ENCODE assay signal across 9 cellular contexts in the genomic region with DNA sequence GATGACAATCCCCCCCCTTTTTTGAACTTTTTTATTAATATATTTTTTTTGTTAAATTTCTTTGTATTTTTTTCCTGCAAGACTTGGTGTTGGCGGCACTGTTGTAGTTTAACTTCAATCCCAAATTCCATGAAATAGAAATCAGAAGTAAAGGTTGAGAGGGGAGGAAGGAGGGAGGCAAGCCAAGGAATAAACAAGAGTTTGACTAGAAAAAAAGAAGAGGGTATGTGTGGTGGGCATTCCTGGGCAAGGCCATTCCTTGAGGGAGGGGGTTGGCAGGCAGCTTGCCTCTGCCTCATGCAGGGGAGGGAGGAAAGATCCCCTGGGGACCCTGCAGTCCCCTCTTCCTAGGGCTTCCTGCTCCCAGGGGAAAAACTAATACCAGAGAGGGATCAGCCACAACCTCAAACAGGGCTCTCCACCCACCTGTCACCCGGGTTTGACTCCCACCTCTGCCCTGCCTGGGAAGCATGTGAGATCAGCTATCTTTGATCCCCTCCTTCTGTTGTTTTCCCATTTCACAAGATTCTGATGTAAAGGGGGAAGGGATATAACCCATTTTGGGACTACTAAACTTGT. TPM values are rescaled to one million over a fixed set of nuclear protein-coding genes. Genes with fewer than 3 reads are reported as not detected.
A peak's percentile ranks its signal among the peaks of the same experiment; 100 is the strongest.
DNase-seq lines count a peak whose midpoint lies in the region; ATAC-seq lines count a peak whose summit lies in the region.
"Had no signal": no experiment of that assay in that cellular context is flagged by ENCODE, and none has a peak within 500 bp of the region (broad histone marks: within the 10 kb centered on the region; RNA-seq: fewer than 3 reads in every experiment).

No MANE protein-coding gene starts in this region.

- peaks cover 30% of the 10 kb centered on the region for H3K4me1 Mint-ChIP-seq in T-helper 1 cell treated with Interleukin-12 subunit alpha and Interleukin-12 subunit beta and Interleukin-4 antibody, amounts not matched to agents 30 μg/mL and 1 μg/mL, for 36 hours (ENCODE audit: low read depth)
- H3K4me1 Mint-ChIP-seq in activated CD4-positive, alpha-beta memory T cell treated with anti-CD3 and anti-CD28 coated beads, Interleukin-2, amount 10 ng/mL, durations not matched to agents 7 days and 5 days: peaks cover 53% of the 10 kb centered on the region

- H3K9ac ChIP-seq in iPS-15b (ENCODE audit: low read depth, low read length) (no peak overlapping the region), subcutaneous abdominal adipose tissue (ENCODE audit: low read length in 5 of 5) (peak overlapping the region in 4 of 5 donors; percentile 78 to 85 (median 82))

- no peak for DNase-seq in T-helper 1 cell
- DNase-seq in activated CD4-positive, alpha-beta memory T cell treated with anti-CD3 and anti-CD28 coated beads, Interleukin-2, amount 10 ng/mL, durations not matched to agents 7 days and 5 days: no peak
- DNase-seq in NCI-H2081 treated with DMSO at 0.1 percent for 48 hours (lab: John Stamatoyannopoulos, UW): no peak

- peaks cover 8% of the 10 kb centered on the region for H3K27me3 Mint-ChIP-seq in T-helper 1 cell treated with Interleukin-12 subunit alpha and Interleukin-12 subunit beta and Interleukin-4 antibody, amounts not matched to agents 30 μg/mL and 1 μg/mL, for 36 hours (ENCODE audit: low read depth)
- no peaks in the 10 kb centered on the region for H3K27me3 Mint-ChIP-seq in activated CD4-positive, alpha-beta memory T cell treated with anti-CD3 and anti-CD28 coated beads, Interleukin-2, amount 10 ng/mL, durations not matched to agents 7 days and 5 days

- H3K27ac ChIP-seq in subcutaneous abdominal adipose tissue (ENCODE audit: low read depth, low read length): no peak overlapping the region

- H3K9me3 ChIP-seq in iPS-15b (ENCODE audit: control insufficient read depth, insufficient read depth, low read length): no peaks in the 10 kb centered on the region
- no peaks in the 10 kb centered on the region for H3K9me3 ChIP-seq in subcutaneous abdominal adipose tissue (ENCODE audit: control insufficient read depth in 5 of 5, low read length in 5 of 5)

- peaks cover 14% of the 10 kb centered on the region for H3K36me3 ChIP-seq in iPS-15b (ENCODE audit: control insufficient read depth, insufficient read depth, low read length)
- peaks cover 0 to 22% (median 4%) of the 10 kb centered on the region in 5 donors for H3K36me3 ChIP-seq in subcutaneous abdominal adipose tissue (ENCODE audit: control insufficient read depth in 5 of 5, insufficient read depth in 5 of 5, low read length in 5 of 5)

- peak overlapping the region; percentile 97 for H3K27ac Mint-ChIP-seq in T-helper 1 cell treated with Interleukin-12 subunit alpha and Interleukin-12 subunit beta and Interleukin-4 antibody, amounts not matched to agents 30 μg/mL and 1 μg/mL, for 36 hours
- H3K27ac Mint-ChIP-seq in activated CD4-positive, alpha-beta memory T cell treated with anti-CD3 and anti-CD28 coated beads, Interleukin-2, amount 10 ng/mL, durations not matched to agents 7 days and 5 days: peak overlapping the region; percentile 96

- H3K9me3 Mint-ChIP-seq in T-helper 1 cell treated with Interleukin-12 subunit alpha and Interleukin-12 subunit beta and Interleukin-4 antibody, amounts not matched to agents 30 μg/mL and 1 μg/mL, for 36 hours: no peaks in the 10 kb centered on the region
- H3K9me3 Mint-ChIP-seq in activated CD4-positive, alpha-beta memory T cell treated with anti-CD3 and anti-CD28 coated beads, Interleukin-2, amount 10 ng/mL, durations not matched to agents 7 days and 5 days: no peaks in the 10 kb centered on the region

- ATAC-seq in HG03108 (IDR thresholded peaks at IDR 0.05; ENCODE audit: unreplicated experiment): no peak
- no peak for ATAC-seq in GM19035 (IDR thresholded peaks at IDR 0.05; ENCODE audit: unreplicated experiment)

- H3K36me3 Mint-ChIP-seq in T-helper 1 cell treated with Interleukin-12 subunit alpha and Interleukin-12 subunit beta and Interleukin-4 antibody, amounts not matched to agents 30 μg/mL and 1 μg/mL, for 36 hours (ENCODE audit: low read depth): peaks cover 17% of the 10 kb centered on the region
- H3K36me3 Mint-ChIP-seq in activated CD4-positive, alpha-beta memory T cell treated with anti-CD3 and anti-CD28 coated beads, Interleukin-2, amount 10 ng/mL, durations not matched to agents 7 days and 5 days (ENCODE audit: low read depth): peaks cover 36% of the 10 kb centered on the region

- POLR2A ChIA-PET in activated CD4-positive, alpha-beta memory T cell treated with anti-CD3 and anti-CD28 coated beads, Interleukin-2, amount 10 ng/mL, durations not matched to agents 7 days and 5 days (lab: Charles Lee): interaction anchor here (1.2 to 1.7 kb wide), 5 partner anchors 8 to 527 kb away, joined by 3 to 16 read pairs (median 5); partner anchors contain the start of genes THTPA and ZFHX2

- H3K4me3 ChIP-seq in iPS-15b (ENCODE audit: low read depth, low read length): peak overlapping the region; percentile 95
- peak overlapping the region in 2 of 5 donors; percentile 74 to 86 for H3K4me3 ChIP-seq in subcutaneous abdominal adipose tissue (ENCODE audit: low read depth in 1 of 5, low read length in 5 of 5)

- H3K4me1 ChIP-seq in iPS-15b (ENCODE audit: control insufficient read depth, insufficient read depth, low read length) (peaks cover 20% of the 10 kb centered on the region), subcutaneous abdominal adipose tissue (ENCODE audit: control insufficient read depth in 5 of 5, insufficient read depth in 5 of 5, low read length in 5 of 5) (peaks cover 0 to 44% (median 20%) of the 10 kb centered on the region in 5 donors)

- CTCF ChIA-PET in activated CD4-positive, alpha-beta memory T cell treated with anti-CD3 and anti-CD28 coated beads, Interleukin-2, amount 10 ng/mL, durations not matched to agents 7 days and 5 days (lab: Charles Lee): interaction anchor here (0.5 to 3.7 kb wide), 7 partner anchors 9 to 437 kb away, joined by 3 to 18 read pairs (median 5); partner anchors contain the start of gene THTPA

- peak overlapping the region; percentile 99 for H3K4me3 Mint-ChIP-seq in T-helper 1 cell treated with Interleukin-12 subunit alpha and Interleukin-12 subunit beta and Interleukin-4 antibody, amounts not matched to agents 30 μg/mL and 1 μg/mL, for 36 hours
- peak overlapping the region; percentile 100 for H3K4me3 Mint-ChIP-seq in activated CD4-positive, alpha-beta memory T cell treated with anti-CD3 and anti-CD28 coated beads, Interleukin-2, amount 10 ng/mL, durations not matched to agents 7 days and 5 days

- H3K27me3 ChIP-seq in iPS-15b (ENCODE audit: control insufficient read depth, insufficient read depth, low read length) (no peaks in the 10 kb centered on the region), subcutaneous abdominal adipose tissue (ENCODE audit: control insufficient read depth in 5 of 5, insufficient read depth in 4 of 5, low read length in 5 of 5) (peaks cover 0 to 25% (median 10%) of the 10 kb centered on the region in 5 donors)

RNA-seq across cellular contexts. Expression of gene AP1G2, which starts 0.5 kb away (rescaled TPM):
- total RNA-seq in activated CD4-positive, alpha-beta memory T cell treated with anti-CD3 and anti-CD28 coated beads, Interleukin-2, amount 10 ng/mL, durations not matched to agents 7 days and 5 days: 100 to 1,000 TPM; 263 to 275 TPM

RNA-seq across cellular contexts. Expression of gene JPH4, which starts 10.5 kb away (rescaled TPM):
- not detected for total RNA-seq in activated CD4-positive, alpha-beta memory T cell treated with anti-CD3 and anti-CD28 coated beads, Interleukin-2, amount 10 ng/mL, durations not matched to agents 7 days and 5 days
- total RNA-seq: renal cortical epithelial cell had no signal

RNA-seq across cellular contexts. Expression of gene THTPA, which starts 12.0 kb away (rescaled TPM):
- total RNA-seq in activated CD4-positive, alpha-beta memory T cell treated with anti-CD3 and anti-CD28 coated beads, Interleukin-2, amount 10 ng/mL, durations not matched to agents 7 days and 5 days: 10 to 100 TPM; 11.6 to 11.8 TPM

RNA-seq across cellular contexts. Expression of gene ZFHX2, which starts 16.5 kb away (rescaled TPM):
- total RNA-seq in activated CD4-positive, alpha-beta memory T cell treated with anti-CD3 and anti-CD28 coated beads, Interleukin-2, amount 10 ng/mL, durations not matched to agents 7 days and 5 days: 1 to 10 TPM; 1.5 to 1.8 TPM
